Comparison of ENCODE assay signal across 18 cellular contexts in the genomic region with DNA sequence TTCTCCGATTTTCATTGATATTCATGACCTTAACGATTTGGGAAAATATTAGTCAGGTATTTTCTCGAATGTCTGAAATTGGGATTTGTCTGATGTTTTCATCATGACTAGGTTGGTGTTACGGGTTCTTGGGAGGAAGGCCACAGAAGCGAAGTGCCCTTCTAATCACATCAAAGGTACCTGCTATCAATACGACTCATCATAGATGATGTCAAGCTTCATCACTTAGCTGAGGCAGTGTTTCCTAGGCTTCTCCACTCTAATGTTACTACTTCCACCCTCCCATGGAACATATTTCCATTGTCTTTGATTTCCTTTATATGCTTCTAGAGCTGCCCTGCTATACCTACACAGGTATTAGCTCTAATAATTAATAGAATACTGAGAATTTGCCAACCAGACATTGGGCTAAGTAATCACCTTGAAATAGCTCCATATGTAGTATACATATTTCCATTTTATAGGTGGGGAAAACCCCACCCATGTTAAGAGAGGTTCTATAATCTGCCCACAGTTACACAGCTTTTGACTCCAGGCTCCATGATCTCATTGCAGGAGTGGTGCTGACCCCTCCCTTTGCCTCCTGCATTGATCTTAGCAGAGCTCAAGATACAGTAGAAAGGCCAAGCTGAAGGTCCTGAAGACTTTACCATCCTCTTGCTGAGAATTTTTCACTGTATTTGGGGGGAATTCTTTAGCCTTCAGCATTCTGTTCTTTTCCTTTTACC.
"Had no signal": no experiment of that assay in that cellular context is flagged by ENCODE, and none has a peak within 500 bp of the region (broad histone marks: within the 10 kb centered on the region; RNA-seq: fewer than 3 reads in every experiment).

No MANE protein-coding gene starts in this region.

- H3K4me3 ChIP-seq: coronary artery, heart left ventricle, mucosa of descending colon, psoas muscle, right lobe of liver, thyroid gland had no signal

- H3K36me3 ChIP-seq: heart left ventricle, neutrophil, right lobe of liver, thyroid gland had no signal

- H3K27me3 Mint-ChIP-seq: stimulated activated memory B cell treated with anti-CD40 and anti-IgM and Interleukin-4, amounts not matched to agents 10 μg/mL and 1 μg/mL and 100 μg/mL, for 72 hours had no signal

- H3K27ac ChIP-seq: coronary artery, heart left ventricle, neutrophil, psoas muscle, right lobe of liver, thyroid gland had no signal

- H3K4me3 Mint-ChIP-seq: endodermal cell; naive thymus-derived CD8-positive, alpha-beta T cell; stimulated activated memory B cell treated with anti-CD40 and anti-IgM and Interleukin-4, amounts not matched to agents 10 μg/mL and 1 μg/mL and 100 μg/mL, for 72 hours; type B pancreatic cell had no signal

- H3K36me3 Mint-ChIP-seq: naive thymus-derived CD8-positive, alpha-beta T cell; stimulated activated memory B cell treated with anti-CD40 and anti-IgM and Interleukin-4, amounts not matched to agents 10 μg/mL and 1 μg/mL and 100 μg/mL, for 72 hours; type B pancreatic cell had no signal

- H3K9me3 ChIP-seq: heart left ventricle, mucosa of descending colon, neutrophil, psoas muscle, right lobe of liver, thyroid gland had no signal

- H3K4me1 Mint-ChIP-seq: endodermal cell; naive thymus-derived CD8-positive, alpha-beta T cell; stimulated activated memory B cell treated with anti-CD40 and anti-IgM and Interleukin-4, amounts not matched to agents 10 μg/mL and 1 μg/mL and 100 μg/mL, for 72 hours had no signal

- H3K4me1 ChIP-seq: psoas muscle, right lobe of liver, thyroid gland had no signal

- H3K9me3 Mint-ChIP-seq: endodermal cell; stimulated activated memory B cell treated with anti-CD40 and anti-IgM and Interleukin-4, amounts not matched to agents 10 μg/mL and 1 μg/mL and 100 μg/mL, for 72 hours; type B pancreatic cell had no signal

- H3K27me3 ChIP-seq: heart left ventricle, neutrophil, right lobe of liver, thyroid gland had no signal

- ATAC-seq: heart left ventricle; left lobe of liver; mucosa of descending colon; naive thymus-derived CD8-positive, alpha-beta T cell; psoas muscle; right lobe of liver; stimulated activated memory B cell treated with anti-CD40 and anti-IgM and Interleukin-4, amounts not matched to agents 10 μg/mL and 1 μg/mL and 100 μg/mL, for 72 hours had no signal

- H3K27ac Mint-ChIP-seq: endodermal cell; naive thymus-derived CD8-positive, alpha-beta T cell; stimulated activated memory B cell treated with anti-CD40 and anti-IgM and Interleukin-4, amounts not matched to agents 10 μg/mL and 1 μg/mL and 100 μg/mL, for 72 hours; type B pancreatic cell had no signal

- DNase-seq: effector CD4-positive, alpha-beta T cell; endodermal cell; heart left ventricle; hippocampal formation; kidney glomerular epithelial cell; mammary epithelial cell; mucosa of descending colon; naive thymus-derived CD8-positive, alpha-beta T cell; psoas muscle; retina; right lobe of liver; stimulated activated CD4-positive, alpha-beta T cell treated with anti-CD3 and anti-CD28 coated beads, Interleukin-4, amount 100 ng/mL, for 24 hours; thyroid gland had no signal
